ENCODE assay signal across 12 cellular contexts in genomic region chr2:104851236-104852160, GRCh38. TPM values are rescaled to one million over a fixed set of nuclear protein-coding genes. Genes with fewer than 3 reads are reported as not detected.
DNase-seq lines count a peak whose midpoint lies in the region; TF ChIP-seq lines count a peak whose summit lies in the region.
"Had no signal": no experiment of that assay in that cellular context is flagged by ENCODE, and none has a peak within 500 bp of the region (broad histone marks: within the 10 kb centered on the region; RNA-seq: fewer than 3 reads in every experiment).

No MANE protein-coding gene starts in this region.

- no peaks in the 10 kb centered on the region for H3F3A ChIP-seq in smooth muscle cell (ENCODE audit: low read depth)

- no TSS peak for BruUV-seq in OCI-LY7 (replicated peaks; lab: Mats Ljungman, UMichigan)

- WGBS in smooth muscle cell (ENCODE audit: low lambda C conversion rate), result 3% methylated on average over 30 of the region's 32 CpGs

- H3K36me3 Mint-ChIP-seq in activated CD4-positive, alpha-beta T cell treated with anti-CD3 and anti-CD28 coated beads, Interleukin-2, amount 10 ng/mL, durations not matched to agents 24 days and 14 days (ENCODE audit: low read depth), result peaks cover 17% of the 10 kb centered on the region

- peak overlapping the region; percentile 72 for H3K4me3 ChIP-seq in OCI-LY7 (ENCODE audit: low read depth, low read length, poor library complexity, severe bottlenecking)
- peak overlapping the region; percentile 26 for H3K4me3 ChIP-seq in iPS-15b (ENCODE audit: low read depth, low read length)
- no peak overlapping the region for H3K4me3 ChIP-seq in smooth muscle cell

- peak overlapping the region; percentile 52; the same call in 1 of the 2 replicates for H2AFZ ChIP-seq in OCI-LY7 (ENCODE audit: low read length)
- no peak overlapping the region for H2AFZ ChIP-seq in smooth muscle cell (ENCODE audit: low read depth)

- H3K36me3 ChIP-seq in OCI-LY7 (ENCODE audit: insufficient read depth, low read length) (no peaks in the 10 kb centered on the region), iPS-15b (ENCODE audit: control insufficient read depth, insufficient read depth, low read length) (no peaks in the 10 kb centered on the region), smooth muscle cell (ENCODE audit: low read depth) (no peaks in the 10 kb centered on the region)

- H3K79me2 ChIP-seq in OCI-LY7 (ENCODE audit: insufficient read depth, low read depth, low read length) (no peaks in the 10 kb centered on the region), smooth muscle cell (ENCODE audit: low read depth) (no peaks in the 10 kb centered on the region)

- H3K4me1 ChIP-seq in OCI-LY7 (ENCODE audit: insufficient read depth, low read length, poor library complexity, severe bottlenecking) (peaks cover 15% of the 10 kb centered on the region), iPS-15b (ENCODE audit: control insufficient read depth, insufficient read depth, low read length) (peaks cover 14% of the 10 kb centered on the region), smooth muscle cell (ENCODE audit: low read depth) (peaks cover 17% of the 10 kb centered on the region)
- H3K4me1 ChIP-seq: foreskin keratinocyte had no signal

- POLR2A ChIA-PET in OCI-LY7 (lab: Charles Lee), result interaction anchor here (0.7 to 0.8 kb wide), 2 partner anchors 331 to 380 kb away, joined by 3 to 8 read pairs; no protein-coding TSS in a partner anchor

- H3K27me3 Mint-ChIP-seq in activated CD4-positive, alpha-beta T cell treated with anti-CD3 and anti-CD28 coated beads, Interleukin-2, amount 10 ng/mL, durations not matched to agents 24 days and 14 days, result peaks cover 79% of the 10 kb centered on the region

- H3K27ac ChIP-seq in OCI-LY7 (ENCODE audit: low read depth, low read length, poor library complexity, severe bottlenecking), result peak overlapping the region; percentile 13
- H3K27ac ChIP-seq in smooth muscle cell (ENCODE audit: low read depth), result no peak overlapping the region
- H3K27ac ChIP-seq: foreskin keratinocyte had no signal

- CTCF ChIA-PET in OCI-LY7 (lab: Charles Lee; ENCODE audit: unreplicated experiment), result no interaction called here

- H3K9me3 ChIP-seq in OCI-LY7 (ENCODE audit: low read length), result no peaks in the 10 kb centered on the region
- H3K9me3 ChIP-seq in iPS-15b (ENCODE audit: control insufficient read depth, insufficient read depth, low read length), result no peaks in the 10 kb centered on the region
- H3K9me3 ChIP-seq in smooth muscle cell (replicated peaks; ENCODE audit: low read depth), result no peaks in the 10 kb centered on the region

- H3K9me2 ChIP-seq in OCI-LY7 (ENCODE audit: insufficient read depth, low read length), result no peaks in the 10 kb centered on the region

- peak; percentile 22 for DNase-seq in activated CD4-positive, alpha-beta T cell treated with anti-CD3 and anti-CD28 coated beads, Interleukin-2, amount 10 ng/mL, durations not matched to agents 24 days and 14 days
- no peak for DNase-seq in activated CD4-positive, alpha-beta T cell treated with anti-CD3 and anti-CD28 coated beads for 1 hour
- no peak for DNase-seq in OCI-LY7 (ENCODE audit: low spot score)
- DNase-seq in smooth muscle cell (lab: John Stamatoyannopoulos, UW; ENCODE audit: unreplicated experiment), result no peak
- DNase-seq in stimulated activated CD8-positive, alpha-beta memory T cell treated with anti-CD3 and anti-CD28 coated beads, Interleukin-4, amount 100 ng/mL, for 48 hours, result no peak
- no peak for DNase-seq in stimulated activated CD4-positive, alpha-beta T cell treated with anti-CD3 and anti-CD28 coated beads, Interleukin-4, amount 100 ng/mL, for 1 hour
- DNase-seq in NCI-H1048 (lab: John Stamatoyannopoulos, UW), result no peak
- DNase-seq: activated effector memory CD4-positive, alpha-beta T cell treated with Interleukin-2 at 50 U/mL for 16 hours; foreskin keratinocyte; stimulated activated naive B cell treated with anti-CD40 and anti-IgM and Interleukin-4, amounts not matched to agents 10 μg/mL and 1 μg/mL and 100 μg/mL, for 72 hours had no signal

- H3K9ac ChIP-seq in iPS-15b (ENCODE audit: low read depth, low read length), result no peak overlapping the region
- H3K9ac ChIP-seq in smooth muscle cell (ENCODE audit: low read depth), result no peak overlapping the region

- H3K27me3 ChIP-seq in iPS-15b (ENCODE audit: control insufficient read depth, insufficient read depth, low read length) (peaks cover 76% of the 10 kb centered on the region), smooth muscle cell (ENCODE audit: low read depth) (peaks cover 91% of the 10 kb centered on the region)

- intact Hi-C loops in activated CD4-positive, alpha-beta T cell treated with anti-CD3 and anti-CD28 coated beads, Interleukin-2, amount 10 ng/mL, durations not matched to agents 24 days and 14 days (cut with micrococcal nuclease), result loop anchor here (2.0 kb wide), 1 partner anchor 21 kb away; no protein-coding TSS in a partner anchor
- intact Hi-C loops in OCI-LY7 (cut with micrococcal nuclease; ENCODE audit: unreplicated experiment), result loop anchor here (2.0 to 5.0 kb wide), 3 partner anchors 21 to 186 kb away; partner anchors contain the start of gene MRPS9

- H3K27ac Mint-ChIP-seq in activated CD4-positive, alpha-beta T cell treated with anti-CD3 and anti-CD28 coated beads, Interleukin-2, amount 10 ng/mL, durations not matched to agents 24 days and 14 days, result no peak overlapping the region

- peaks cover 13% of the 10 kb centered on the region for H3K9me3 Mint-ChIP-seq in activated CD4-positive, alpha-beta T cell treated with anti-CD3 and anti-CD28 coated beads, Interleukin-2, amount 10 ng/mL, durations not matched to agents 24 days and 14 days

- TF ChIP-seq CTCF in OCI-LY7 (conservative IDR thresholded peaks at IDR 0.05; ENCODE audit: low read length) (no peak), smooth muscle cell (IDR thresholded peaks at IDR 0.05; ENCODE audit: borderline replicate concordance, insufficient read depth, poor library complexity, severe bottlenecking) (no peak)

- H3K4me3 Mint-ChIP-seq in activated CD4-positive, alpha-beta T cell treated with anti-CD3 and anti-CD28 coated beads, Interleukin-2, amount 10 ng/mL, durations not matched to agents 24 days and 14 days, result no peak overlapping the region

- H4K20me1 ChIP-seq in OCI-LY7 (ENCODE audit: insufficient read depth, low read length) (no peaks in the 10 kb centered on the region), smooth muscle cell (ENCODE audit: low read depth) (no peaks in the 10 kb centered on the region)

- H3K4me2 ChIP-seq in OCI-LY7 (ENCODE audit: low read length) (peak overlapping the region; percentile 75), smooth muscle cell (peak overlapping the region; percentile 82)

- peaks cover 23% of the 10 kb centered on the region for H3K4me1 Mint-ChIP-seq in activated CD4-positive, alpha-beta T cell treated with anti-CD3 and anti-CD28 coated beads, Interleukin-2, amount 10 ng/mL, durations not matched to agents 24 days and 14 days

RNA-seq across cellular contexts. Expression of gene POU3F3, which starts 2.4 kb away (rescaled TPM):
- total RNA-seq in activated CD4-positive, alpha-beta T cell treated with anti-CD3 and anti-CD28 coated beads, Interleukin-2, amount 10 ng/mL, durations not matched to agents 24 days and 14 days, result not detected in 2 replicates
- 2.2 and 2.7 TPM in 2 replicates for total RNA-seq in OCI-LY7 (2014; rRNA removed; shearing (Covaris generic))
- total RNA-seq in OCI-LY7 (2022), result 3.1 and 3.3 TPM in 2 replicates
- total RNA-seq in smooth muscle cell, result not detected in 2 replicates
- polyA plus RNA-seq in smooth muscle cell, result not detected in 2 replicates
- total RNA-seq: foreskin keratinocyte, Right ventricle myocardium inferior had no signal
- polyA plus RNA-seq: foreskin keratinocyte had no signal
